6 cellular contexts compared by ENCODE assay signal in the genomic region with DNA sequence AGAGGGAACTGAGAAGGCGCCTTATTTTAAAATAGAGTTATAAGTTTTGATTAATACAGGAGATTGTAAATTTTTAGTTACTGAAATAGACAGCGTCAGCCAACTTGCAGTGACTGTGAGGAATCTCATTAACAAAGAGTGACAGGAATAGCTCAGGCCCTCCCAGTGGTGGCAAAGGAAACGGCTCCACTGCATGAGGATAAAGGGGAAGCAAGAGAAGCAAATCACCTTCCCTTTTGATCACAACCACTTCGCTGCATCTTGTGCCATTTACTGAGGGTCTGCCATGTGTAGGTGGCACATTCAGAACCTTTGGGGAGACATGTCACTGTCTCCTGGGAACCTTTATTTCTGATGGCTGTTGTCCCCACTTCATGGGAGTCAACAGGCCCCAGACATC.
"Had no signal": no experiment of that assay in that cellular context is flagged by ENCODE, and none has a peak within 500 bp of the region (broad histone marks: within the 10 kb centered on the region; RNA-seq: fewer than 3 reads in every experiment).

No MANE protein-coding gene starts in this region.

- H3K4me3 ChIP-seq: GM23248, HAP-1, K562 had no signal

- FAIRE-seq: HTR-8/SVneo, K562 had no signal

- H3K9ac ChIP-seq: GM23248 had no signal

- H3K36me3 ChIP-seq: HAP-1 had no signal

- H3K4me1 ChIP-seq: HAP-1 had no signal

- H3K9me3 ChIP-seq: HAP-1 had no signal

- H3K27ac ChIP-seq: GM23248 had no signal

- H2AFZ ChIP-seq: GM23248 had no signal

- DNase-seq: GM23248, H7, IMR-90 had no signal

- ATAC-seq: K562 had no signal
